17 cellular contexts compared by ENCODE assay signal in genomic region chr2:212811036-212811805, GRCh38.
DNase-seq lines count a peak whose midpoint lies in the region; ATAC-seq and TF ChIP-seq lines count a peak whose summit lies in the region.
"Had no signal": no experiment of that assay in that cellular context is flagged by ENCODE, and none has a peak within 500 bp of the region (broad histone marks: within the 10 kb centered on the region; RNA-seq: fewer than 3 reads in every experiment).

No MANE protein-coding gene starts in this region.

- no peak for TF ChIP-seq POLR2A in esophagus squamous epithelium (IDR thresholded peaks at IDR 0.05)

- no peak overlapping the region for H3K27ac ChIP-seq in esophagus squamous epithelium

- no peaks in the 10 kb centered on the region for H3K36me3 ChIP-seq in esophagus squamous epithelium

- H3K4me3 Mint-ChIP-seq in activated T-helper 17 cell treated with anti-CD3 and anti-CD28 coated beads, Interleukin-2, amount 50 U/mL, for 72 hours = no peak overlapping the region
- peak overlapping the region; percentile 63 for H3K4me3 Mint-ChIP-seq in natural killer cell treated with Interleukin-12 subunit alpha and Interleukin-12 subunit beta and Interleukin-15 and Interleukin-18, amount 100 ng/mL, for 72 hours
- H3K4me3 Mint-ChIP-seq: activated CD8-positive, alpha-beta T cell treated with anti-CD3 and anti-CD28 coated beads for 36 hours; activated naive CD4-positive, alpha-beta T cell treated with anti-CD3 and anti-CD28 coated beads for 36 hours; memory B cell had no signal

- DNase-seq in NCI-H510A treated with DMSO at 0.1 percent for 48 hours (lab: John Stamatoyannopoulos, UW) = peak; percentile 11
- DNase-seq in NCI-H510A (lab: John Stamatoyannopoulos, UW) = no peak
- DNase-seq in natural killer cell treated with Interleukin-12 subunit alpha and Interleukin-12 subunit beta and Interleukin-15 and Interleukin-18, amount 100 ng/mL, for 72 hours (ENCODE audit: low spot score) = no peak
- DNase-seq in occipital lobe (lab: John Stamatoyannopoulos, UW) = no peak
- DNase-seq in NCI-H2081 (lab: John Stamatoyannopoulos, UW) = no peak
- DNase-seq in esophagus squamous epithelium (lab: John Stamatoyannopoulos, UW) = no peak
- DNase-seq: activated CD8-positive, alpha-beta T cell treated with anti-CD3 and anti-CD28 coated beads for 36 hours; activated naive CD4-positive, alpha-beta T cell treated with anti-CD3 and anti-CD28 coated beads for 36 hours; cerebellar nuclear complex; erythroblast; Kasumi-1; NCI-H524; stimulated activated CD8-positive, alpha-beta memory T cell treated with anti-CD3 and anti-CD28 coated beads, Interleukin-4, amount 100 ng/mL, for 48 hours had no signal

- intact Hi-C loops in esophagus squamous epithelium (cut with DNase I) = no loop called here

- ATAC-seq in HG03520 (IDR thresholded peaks at IDR 0.05; ENCODE audit: unreplicated experiment) = peak; percentile 45
- ATAC-seq in activated T-helper 17 cell treated with anti-CD3 and anti-CD28 coated beads, Interleukin-2, amount 50 U/mL, for 72 hours (replicated peaks) = peak; percentile 65
- ATAC-seq in natural killer cell treated with Interleukin-12 subunit alpha and Interleukin-12 subunit beta and Interleukin-15 and Interleukin-18, amount 100 ng/mL, for 72 hours = peak; percentile 72 to 84
- ATAC-seq: activated CD8-positive, alpha-beta T cell treated with anti-CD3 and anti-CD28 coated beads for 36 hours; HCT116 had no signal

- no peak overlapping the region for H3K4me3 ChIP-seq in esophagus squamous epithelium

- no peak overlapping the region for H3K27ac Mint-ChIP-seq in activated T-helper 17 cell treated with anti-CD3 and anti-CD28 coated beads, Interleukin-2, amount 50 U/mL, for 72 hours
- H3K27ac Mint-ChIP-seq in natural killer cell treated with Interleukin-12 subunit alpha and Interleukin-12 subunit beta and Interleukin-15 and Interleukin-18, amount 100 ng/mL, for 72 hours = peak overlapping the region; percentile 64 to 77
- H3K27ac Mint-ChIP-seq: activated CD8-positive, alpha-beta T cell treated with anti-CD3 and anti-CD28 coated beads for 36 hours; activated naive CD4-positive, alpha-beta T cell treated with anti-CD3 and anti-CD28 coated beads for 36 hours; memory B cell had no signal

- H3K4me1 Mint-ChIP-seq in activated T-helper 17 cell treated with anti-CD3 and anti-CD28 coated beads, Interleukin-2, amount 50 U/mL, for 72 hours = peaks cover 5% of the 10 kb centered on the region
- peaks cover 44 to 63% of the 10 kb centered on the region in 2 donors for H3K4me1 Mint-ChIP-seq in natural killer cell treated with Interleukin-12 subunit alpha and Interleukin-12 subunit beta and Interleukin-15 and Interleukin-18, amount 100 ng/mL, for 72 hours (ENCODE audit: low read depth in 2 of 2)

- H3K4me1 ChIP-seq in esophagus squamous epithelium = no peaks in the 10 kb centered on the region

- no peaks in the 10 kb centered on the region for H3K27me3 Mint-ChIP-seq in activated T-helper 17 cell treated with anti-CD3 and anti-CD28 coated beads, Interleukin-2, amount 50 U/mL, for 72 hours
- H3K27me3 Mint-ChIP-seq in natural killer cell treated with Interleukin-12 subunit alpha and Interleukin-12 subunit beta and Interleukin-15 and Interleukin-18, amount 100 ng/mL, for 72 hours = no peaks in the 10 kb centered on the region
- H3K27me3 Mint-ChIP-seq: memory B cell had no signal

- H3K36me3 Mint-ChIP-seq in activated T-helper 17 cell treated with anti-CD3 and anti-CD28 coated beads, Interleukin-2, amount 50 U/mL, for 72 hours (ENCODE audit: low read depth) = no peaks in the 10 kb centered on the region
- H3K36me3 Mint-ChIP-seq in natural killer cell treated with Interleukin-12 subunit alpha and Interleukin-12 subunit beta and Interleukin-15 and Interleukin-18, amount 100 ng/mL, for 72 hours = peaks cover 6% of the 10 kb centered on the region
- H3K36me3 Mint-ChIP-seq: memory B cell had no signal

- WGBS in esophagus squamous epithelium, 2 donors = 26 to 27% methylated on average over 3 of the region's 3 CpGs

- H3K9me3 Mint-ChIP-seq in activated T-helper 17 cell treated with anti-CD3 and anti-CD28 coated beads, Interleukin-2, amount 50 U/mL, for 72 hours = no peaks in the 10 kb centered on the region
- no peaks in the 10 kb centered on the region for H3K9me3 Mint-ChIP-seq in natural killer cell treated with Interleukin-12 subunit alpha and Interleukin-12 subunit beta and Interleukin-15 and Interleukin-18, amount 100 ng/mL, for 72 hours
- H3K9me3 Mint-ChIP-seq: activated CD8-positive, alpha-beta T cell treated with anti-CD3 and anti-CD28 coated beads for 36 hours; activated naive CD4-positive, alpha-beta T cell treated with anti-CD3 and anti-CD28 coated beads for 36 hours; memory B cell had no signal

- H3K27me3 ChIP-seq in esophagus squamous epithelium = no peaks in the 10 kb centered on the region

- no peak for TF ChIP-seq CTCF in esophagus squamous epithelium (IDR thresholded peaks at IDR 0.05)

- H3K9me3 ChIP-seq in esophagus squamous epithelium = no peaks in the 10 kb centered on the region
